10 cellular contexts compared by ENCODE assay signal in the genomic region with DNA sequence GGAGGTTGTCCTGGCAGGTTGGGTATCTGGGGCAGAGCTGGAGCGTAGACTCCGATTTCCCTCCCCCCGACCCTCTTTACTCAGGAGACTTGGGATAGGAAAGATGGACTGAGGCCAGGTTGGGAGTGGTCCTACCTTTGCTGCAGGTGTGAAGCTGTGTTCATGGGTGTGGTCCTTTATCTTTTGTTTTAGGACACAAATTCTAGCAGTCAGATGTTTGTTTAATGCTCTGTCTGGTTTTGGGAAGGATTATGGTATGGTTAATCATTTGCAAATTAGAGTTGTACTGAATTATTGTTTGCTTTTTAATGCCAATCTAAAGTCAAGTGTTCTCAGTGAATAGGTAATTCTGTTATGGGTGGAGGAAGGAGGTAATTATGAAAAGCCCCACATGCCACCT. TPM values are rescaled to one million over a fixed set of nuclear protein-coding genes. Genes with fewer than 3 reads are reported as not detected.
DNase-seq lines count a peak whose midpoint lies in the region; ATAC-seq and TF ChIP-seq lines count a peak whose summit lies in the region.
"Had no signal": no experiment of that assay in that cellular context is flagged by ENCODE, and none has a peak within 500 bp of the region (broad histone marks: within the 10 kb centered on the region; RNA-seq: fewer than 3 reads in every experiment).

No MANE protein-coding gene starts in this region.

- no peak for DNase-seq in activated naive CD4-positive, alpha-beta T cell treated with anti-CD3 and anti-CD28 coated beads, Interleukin-2, amount 50 U/mL, for 16 hours
- DNase-seq in PC-3: no peak
- no peak for DNase-seq in epithelial cell of prostate (ENCODE audit: low read depth, low spot score)
- DNase-seq in stomach: peak; percentile 56
- no peak for DNase-seq in NCI-H128 (lab: John Stamatoyannopoulos, UW; ENCODE audit: unreplicated experiment)
- no peak for DNase-seq in lower leg skin (ENCODE audit: low spot score in 2 of 2)
- DNase-seq: GM23248, kidney had no signal

- H3F3A ChIP-seq in PC-3 (ENCODE audit: low read length, unreplicated experiment): no peaks in the 10 kb centered on the region

- peaks cover 91% of the 10 kb centered on the region for H3K4me1 Mint-ChIP-seq in activated naive CD4-positive, alpha-beta T cell treated with anti-CD3 and anti-CD28 coated beads, Interleukin-2, amount 50 U/mL, for 24 hours

- no peak overlapping the region for H3K4me3 ChIP-seq in PC-3 (ENCODE audit: low read length)
- no peak overlapping the region for H3K4me3 ChIP-seq in stomach
- no peak overlapping the region for H3K4me3 ChIP-seq in lower leg skin (ENCODE audit: low read depth, poor library complexity, severe bottlenecking)
- H3K4me3 ChIP-seq: GM23248 had no signal

- no peak overlapping the region for H2AFZ ChIP-seq in PC-3 (ENCODE audit: low read length)
- H2AFZ ChIP-seq: GM23248 had no signal

- BruUV-seq in PC-3 (replicated peaks; lab: Mats Ljungman, UMichigan): no TSS peak

- H3K9me3 ChIP-seq in PC-3 (ENCODE audit: low read length) (no peaks in the 10 kb centered on the region), stomach (no peaks in the 10 kb centered on the region)

- no peaks in the 10 kb centered on the region for H3K9me2 ChIP-seq in PC-3 (replicated peaks; ENCODE audit: low read length)

- intact Hi-C loops in PC-3 (cut with micrococcal nuclease): no loop called here
- intact Hi-C loops in stomach (cut with DNase I; ENCODE audit: low total_unique reads): no loop called here
- intact Hi-C loops in lower leg skin (cut with DNase I; ENCODE audit: low total_unique reads): no loop called here

- TF ChIP-seq EP300 in stomach (IDR thresholded peaks at IDR 0.05): no peak

- peaks cover 6% of the 10 kb centered on the region for H3K36me3 Mint-ChIP-seq in activated naive CD4-positive, alpha-beta T cell treated with anti-CD3 and anti-CD28 coated beads, Interleukin-2, amount 50 U/mL, for 24 hours

- H3K27ac ChIP-seq in PC-3 (ENCODE audit: low read length) (peak overlapping the region; percentile 51), epithelial cell of prostate (peak overlapping the region; percentile 36), stomach (peak overlapping the region; percentile 73 to 89 (median 77))
- H3K27ac ChIP-seq: GM23248 had no signal

- no peak overlapping the region for H3K27ac Mint-ChIP-seq in activated naive CD4-positive, alpha-beta T cell treated with anti-CD3 and anti-CD28 coated beads, Interleukin-2, amount 50 U/mL, for 24 hours

- H3K36me3 ChIP-seq in PC-3 (ENCODE audit: low read depth, low read length) (0 out of 2 replicates have a peak, but pooled peaks cover 6% of the 10 kb centered on the region), stomach (peaks cover 0 to 2% (median 0%) of the 10 kb centered on the region in 4 donors)

- no peaks in the 10 kb centered on the region for H3K9me3 Mint-ChIP-seq in activated naive CD4-positive, alpha-beta T cell treated with anti-CD3 and anti-CD28 coated beads, Interleukin-2, amount 50 U/mL, for 24 hours

- 32 to 61% (median 40%) methylated on average over 3 of the region's 3 CpGs for WGBS in stomach, 5 donors
- WGBS in lower leg skin, 2 donors: 47 to 72% methylated on average over 3 of the region's 3 CpGs

- H3K4me3 Mint-ChIP-seq in activated naive CD4-positive, alpha-beta T cell treated with anti-CD3 and anti-CD28 coated beads, Interleukin-2, amount 50 U/mL, for 24 hours: peak overlapping the region; percentile 39

- peak overlapping the region; percentile 60 for H3K4me2 ChIP-seq in PC-3 (ENCODE audit: low read length)

- TF ChIP-seq CTCF in PC-3 (conservative IDR thresholded peaks at IDR 0.05; ENCODE audit: low read depth, low read length) (no peak), stomach (IDR thresholded peaks at IDR 0.05) (no peak), lower leg skin (IDR thresholded peaks at IDR 0.05) (no peak)

- peaks cover 100% of the 10 kb centered on the region for H3K79me2 ChIP-seq in PC-3 (ENCODE audit: low read length)

- no peak overlapping the region for H3K9ac ChIP-seq in PC-3 (ENCODE audit: low read length)
- H3K9ac ChIP-seq: GM23248 had no signal

- POLR2A ChIA-PET in PC-3 (lab: Charles Lee; ENCODE audit: unreplicated experiment): no interaction called here

- H3K27me3 Mint-ChIP-seq in activated naive CD4-positive, alpha-beta T cell treated with anti-CD3 and anti-CD28 coated beads, Interleukin-2, amount 50 U/mL, for 24 hours: no peaks in the 10 kb centered on the region

- peaks cover 25% of the 10 kb centered on the region for H3K4me1 ChIP-seq in PC-3 (ENCODE audit: insufficient read depth, low read length)
- peaks cover 65 to 99% (median 85%) of the 10 kb centered on the region in 4 donors for H3K4me1 ChIP-seq in stomach

- ATAC-seq in PC-3: no peak
- no peak for ATAC-seq in HG02970 (IDR thresholded peaks at IDR 0.05; ENCODE audit: low FRiP score, unreplicated experiment)

- H4K20me1 ChIP-seq in PC-3 (ENCODE audit: low read length): peaks cover 43% of the 10 kb centered on the region

- no peaks in the 10 kb centered on the region for H3K27me3 ChIP-seq in PC-3 (ENCODE audit: low read length)
- H3K27me3 ChIP-seq in stomach: no peaks in the 10 kb centered on the region

- CTCF ChIA-PET in PC-3 (lab: Charles Lee): no interaction called here

- TF ChIP-seq POLR2A in stomach (IDR thresholded peaks at IDR 0.05): no peak
- TF ChIP-seq POLR2A in lower leg skin (IDR thresholded peaks at IDR 0.05): no peak

RNA-seq across cellular contexts. Expression of gene FAM120AOS, which starts 14.1 kb away (rescaled TPM):
- total RNA-seq in PC-3 (2014; rRNA removed): 37.6 and 39.8 TPM in 2 replicates
- total RNA-seq in stomach: 100 to 1,000 TPM in 1 of 5 donors, 10 to 100 TPM in 4; 12.9 to 232 (median 40.3) TPM
- polyA plus RNA-seq in stomach: 10 to 100 TPM; 26.2 to 63.1 (median 38.4) TPM
- total RNA-seq in lower leg skin: 10 to 100 TPM; 25.0 to 44.2 (median 40.0) TPM

RNA-seq across cellular contexts. Expression of gene FAM120A, which starts 16.0 kb away (rescaled TPM):
- total RNA-seq in PC-3 (2014; rRNA removed) (89.6 and 95.4 TPM in 2 replicates), stomach (100 to 1,000 TPM in 3 of 5 donors, 10 to 100 TPM in 2; 88.7 to 192 (median 103) TPM), lower leg skin (10 to 100 TPM; 58.1 to 80.5 (median 65.0) TPM)
- polyA plus RNA-seq in stomach: 10 to 100 TPM; 35.8 to 59.4 (median 42.2) TPM
